ENCODE assay signal across 8 cellular contexts in the genomic region with DNA sequence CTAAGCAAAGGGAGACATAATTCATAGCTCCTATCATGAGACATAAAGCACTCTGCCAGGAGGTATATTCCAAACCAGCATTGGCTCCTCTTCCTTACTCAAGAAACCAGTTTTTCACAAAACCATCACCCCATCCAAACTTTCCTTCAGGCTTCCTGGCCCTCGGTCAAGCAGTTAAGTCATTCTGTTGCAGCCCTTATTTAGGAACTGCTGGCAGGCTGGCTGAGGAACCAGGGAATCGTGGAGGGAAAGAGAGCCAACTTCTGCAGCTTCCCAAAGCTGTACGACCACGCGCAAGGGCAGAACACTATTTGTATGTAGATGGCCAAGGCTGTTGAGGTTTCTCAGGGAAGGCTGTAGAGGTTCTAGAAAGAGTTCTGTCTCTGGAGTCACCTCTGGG. TPM values are rescaled to one million over a fixed set of nuclear protein-coding genes. Genes with fewer than 3 reads are reported as not detected.
DNase-seq lines count a peak whose midpoint lies in the region; ATAC-seq and TF ChIP-seq lines count a peak whose summit lies in the region.

No MANE protein-coding gene starts in this region.

- peaks cover 3% of the 10 kb centered on the region for H3K4me1 ChIP-seq in effector memory CD4-positive, alpha-beta T cell (ENCODE audit: control insufficient read depth, insufficient read depth, low read length, poor library complexity, severe bottlenecking)

- ATAC-seq in natural killer cell = no peak

- DNase-seq in AG04450 (ENCODE audit: low read depth, low spot score) (no peak), dermis blood vessel endothelial cell (peak; percentile 7), natural killer cell (no peak), activated gamma-delta T cell (lab: John Stamatoyannopoulos, UW) (no peak), OCI-M1 (lab: John Stamatoyannopoulos, UW) (no peak), NCI-H1417 treated with DMSO at 0.1 percent for 48 hours (lab: John Stamatoyannopoulos, UW) (no peak)
- DNase-seq in effector memory CD4-positive, alpha-beta T cell = no peak

- no peaks in the 10 kb centered on the region for H3K36me3 ChIP-seq in effector memory CD4-positive, alpha-beta T cell (ENCODE audit: control insufficient read depth, insufficient read depth, low read length)

- H3K27ac Mint-ChIP-seq in IgD-negative memory B cell = peak overlapping the region in 2 of 3 donors; percentile 26 to 42
- H3K27ac Mint-ChIP-seq in natural killer cell = peak overlapping the region; percentile 77 to 95

- H3K9me3 ChIP-seq in AG04450 (ENCODE audit: control insufficient read depth, insufficient read depth, low read length) = no peaks in the 10 kb centered on the region
- no peaks in the 10 kb centered on the region for H3K9me3 ChIP-seq in effector memory CD4-positive, alpha-beta T cell (ENCODE audit: control insufficient read depth, low read length)

- H3K36me3 Mint-ChIP-seq in IgD-negative memory B cell = no peaks in the 10 kb centered on the region
- H3K36me3 Mint-ChIP-seq in natural killer cell = no peaks in the 10 kb centered on the region

- H3K9me3 Mint-ChIP-seq in IgD-negative memory B cell = no peaks in the 10 kb centered on the region
- no peaks in the 10 kb centered on the region for H3K9me3 Mint-ChIP-seq in natural killer cell

- H3K27ac ChIP-seq in AG04450 (ENCODE audit: low read depth, low read length) = no peak overlapping the region
- H3K27ac ChIP-seq in effector memory CD4-positive, alpha-beta T cell (ENCODE audit: insufficient read depth, low read length, poor library complexity, severe bottlenecking) = no peak overlapping the region

- peak overlapping the region; percentile 64 for H3K4me3 ChIP-seq in AG04450 (ENCODE audit: low read depth, low read length)
- H3K4me3 ChIP-seq in effector memory CD4-positive, alpha-beta T cell (ENCODE audit: insufficient read depth, low read depth, low read length, poor library complexity, severe bottlenecking) = no peak overlapping the region

- no peaks in the 10 kb centered on the region for H3K27me3 ChIP-seq in AG04450 (ENCODE audit: control insufficient read depth, insufficient read depth, low read length)
- no peaks in the 10 kb centered on the region for H3K27me3 ChIP-seq in effector memory CD4-positive, alpha-beta T cell (replicated peaks; ENCODE audit: control insufficient read depth, insufficient read depth, low read length, poor library complexity, severe bottlenecking)

- H3K4me1 Mint-ChIP-seq in IgD-negative memory B cell = peaks cover 9 to 22% (median 15%) of the 10 kb centered on the region in 3 donors
- H3K4me1 Mint-ChIP-seq in natural killer cell = peaks cover 0 to 13% of the 10 kb centered on the region in 2 donors

- CTCF ChIA-PET in AG04450 (lab: Charles Lee) = interaction anchor here (0.6 kb wide), 1 partner anchor 576 kb away, joined by 3 read pairs; no protein-coding TSS in a partner anchor

- H3K4me3 Mint-ChIP-seq in IgD-negative memory B cell (peak overlapping the region; percentile 41 to 98 (median 68)), natural killer cell (peak overlapping the region; percentile 88)

- H3K27me3 Mint-ChIP-seq in IgD-negative memory B cell (no peaks in the 10 kb centered on the region), natural killer cell (ENCODE audit: low read depth in 2 of 2) (no peaks in the 10 kb centered on the region)

- intact Hi-C loops in natural killer cell (cut with micrococcal nuclease) = no loop called here

- TF ChIP-seq CTCF in AG04450 (IDR thresholded peaks at IDR 0.05; ENCODE audit: low read depth, low read length) = no peak
- no peak for TF ChIP-seq CTCF in natural killer cell (IDR thresholded peaks at IDR 0.05)

- POLR2A ChIA-PET in AG04450 (lab: Yijun Ruan, JAX) = no interaction called here

RNA-seq across cellular contexts. Expression of gene IFT46, which starts 0.7 kb away (rescaled TPM):
- polyA plus RNA-seq in AG04450 (2011; rRNA removed) (40.8 and 57.2 TPM in 2 replicates), IgD-negative memory B cell (6.2 TPM)
- 25.8 and 26.3 TPM in 2 replicates for polyA minus RNA-seq in AG04450 (2011; rRNA and poly(A)+ RNA removed)
- total RNA-seq in dermis blood vessel endothelial cell (18.7 and 23.3 TPM in 2 replicates), natural killer cell (1 to 10 TPM; 7.2 to 9.8 (median 8.1) TPM)

RNA-seq across cellular contexts. Expression of gene ARCN1, which starts 7.1 kb away (rescaled TPM):
- polyA plus RNA-seq in AG04450 (2011; rRNA removed) (303 and 387 TPM in 2 replicates), IgD-negative memory B cell (97.5 TPM)
- 165 and 229 TPM in 2 replicates for polyA minus RNA-seq in AG04450 (2011; rRNA and poly(A)+ RNA removed)
- total RNA-seq in dermis blood vessel endothelial cell (102 and 180 TPM in 2 replicates), natural killer cell (10 to 100 TPM; 72.9 to 88.6 (median 88.4) TPM)

RNA-seq across cellular contexts. Expression of gene TMEM25, which starts 34.1 kb away (rescaled TPM):
- polyA plus RNA-seq in AG04450 (2011; rRNA removed) (22.5 and 26.1 TPM in 2 replicates), IgD-negative memory B cell (11.2 TPM)
- 20.0 and 28.8 TPM in 2 replicates for polyA minus RNA-seq in AG04450 (2011; rRNA and poly(A)+ RNA removed)
- total RNA-seq in dermis blood vessel endothelial cell (29.6 and 36.1 TPM in 2 replicates), natural killer cell (10 to 100 TPM in 1 of 3 donors, 1 to 10 TPM in 2; 4.1 to 11.0 (median 9.3) TPM)

RNA-seq across cellular contexts. Expression of gene TTC36, which starts 37.8 kb away (rescaled TPM):
- polyA plus RNA-seq in AG04450 (2011; rRNA removed) (not detected in 2 replicates), IgD-negative memory B cell (0.55 TPM)
- not detected in 2 replicates for polyA minus RNA-seq in AG04450 (2011; rRNA and poly(A)+ RNA removed)
- total RNA-seq in dermis blood vessel endothelial cell (2.5 and 3.2 TPM in 2 replicates), natural killer cell (under 1 TPM in 1 of 3 donors, not detected in 2; 0.43 TPM)

RNA-seq across cellular contexts. Expression of gene PHLDB1, which starts 42.4 kb away (rescaled TPM):
- polyA plus RNA-seq in AG04450 (2011; rRNA removed) (83.0 and 97.6 TPM in 2 replicates), IgD-negative memory B cell (not detected)
- polyA minus RNA-seq in AG04450 (2011; rRNA and poly(A)+ RNA removed) = 122 and 164 TPM in 2 replicates
- total RNA-seq in dermis blood vessel endothelial cell (38.8 and 47.8 TPM in 2 replicates), natural killer cell (1 to 10 TPM in 1 of 3 donors, under 1 TPM in 2; 0.75 to 1.1 (median 0.95) TPM)
